4 cellular contexts compared by ENCODE assay signal in genomic region chr14:77645520-77646230, GRCh38.
TF ChIP-seq lines count a peak whose summit lies in the region.

No MANE protein-coding gene starts in this region.

TF ChIP-seq in HEK293T, 16 proteins besides CTCF, POLR2A, EP300 and RAD21:
- TF ChIP-seq, protein P1, sequence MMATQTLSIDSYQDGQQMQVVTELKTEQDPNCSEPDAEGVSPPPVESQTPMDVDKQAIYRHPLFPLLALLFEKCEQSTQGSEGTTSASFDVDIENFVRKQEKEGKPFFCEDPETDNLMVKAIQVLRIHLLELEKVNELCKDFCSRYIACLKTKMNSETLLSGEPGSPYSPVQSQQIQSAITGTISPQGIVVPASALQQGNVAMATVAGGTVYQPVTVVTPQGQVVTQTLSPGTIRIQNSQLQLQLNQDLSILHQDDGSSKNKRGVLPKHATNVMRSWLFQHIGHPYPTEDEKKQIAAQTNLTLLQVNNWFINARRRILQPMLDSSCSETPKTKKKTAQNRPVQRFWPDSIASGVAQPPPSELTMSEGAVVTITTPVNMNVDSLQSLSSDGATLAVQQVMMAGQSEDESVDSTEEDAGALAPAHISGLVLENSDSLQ (IDR thresholded peaks at IDR 0.05) = peak; percentile 76; the same call in 1 of the 2 replicates
- TF ChIP-seq SP1 (IDR thresholded peaks at IDR 0.05) (no peak), ZNF384 (IDR thresholded peaks at IDR 0.05) (no peak)

TF ChIP-seq in SK-N-SH treated with all-trans-retinoic acid at 6 μM for 48 hours, 23 proteins besides CTCF, POLR2A, EP300 and RAD21 (continued from another document):
- TF ChIP-seq GLIS3 (CRISPR knock-in tag; IDR thresholded peaks at IDR 0.05) = no peak
- TF ChIP-seq, protein P2, sequence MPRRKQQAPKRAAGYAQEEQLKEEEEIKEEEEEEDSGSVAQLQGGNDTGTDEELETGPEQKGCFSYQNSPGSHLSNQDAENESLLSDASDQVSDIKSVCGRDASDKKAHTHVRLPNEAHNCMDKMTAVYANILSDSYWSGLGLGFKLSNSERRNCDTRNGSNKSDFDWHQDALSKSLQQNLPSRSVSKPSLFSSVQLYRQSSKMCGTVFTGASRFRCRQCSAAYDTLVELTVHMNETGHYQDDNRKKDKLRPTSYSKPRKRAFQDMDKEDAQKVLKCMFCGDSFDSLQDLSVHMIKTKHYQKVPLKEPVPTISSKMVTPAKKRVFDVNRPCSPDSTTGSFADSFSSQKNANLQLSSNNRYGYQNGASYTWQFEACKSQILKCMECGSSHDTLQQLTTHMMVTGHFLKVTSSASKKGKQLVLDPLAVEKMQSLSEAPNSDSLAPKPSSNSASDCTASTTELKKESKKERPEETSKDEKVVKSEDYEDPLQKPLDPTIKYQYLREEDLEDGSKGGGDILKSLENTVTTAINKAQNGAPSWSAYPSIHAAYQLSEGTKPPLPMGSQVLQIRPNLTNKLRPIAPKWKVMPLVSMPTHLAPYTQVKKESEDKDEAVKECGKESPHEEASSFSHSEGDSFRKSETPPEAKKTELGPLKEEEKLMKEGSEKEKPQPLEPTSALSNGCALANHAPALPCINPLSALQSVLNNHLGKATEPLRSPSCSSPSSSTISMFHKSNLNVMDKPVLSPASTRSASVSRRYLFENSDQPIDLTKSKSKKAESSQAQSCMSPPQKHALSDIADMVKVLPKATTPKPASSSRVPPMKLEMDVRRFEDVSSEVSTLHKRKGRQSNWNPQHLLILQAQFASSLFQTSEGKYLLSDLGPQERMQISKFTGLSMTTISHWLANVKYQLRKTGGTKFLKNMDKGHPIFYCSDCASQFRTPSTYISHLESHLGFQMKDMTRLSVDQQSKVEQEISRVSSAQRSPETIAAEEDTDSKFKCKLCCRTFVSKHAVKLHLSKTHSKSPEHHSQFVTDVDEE (CRISPR knock-in tag; IDR thresholded peaks at IDR 0.05) = no peak

TF ChIP-seq in GM12878, 131 proteins besides CTCF, POLR2A, EP300 and RAD21 (continued from another document):
- TF ChIP-seq, protein P1 (IDR thresholded peaks at IDR 0.05) = peak; percentile 47

TF ChIP-seq in GM23338, 12 proteins besides CTCF, POLR2A, EP300 and RAD21 (continued from another document):
- no peak for TF ChIP-seq ZNF462 (CRISPR knock-in tag; IDR thresholded peaks at IDR 0.05)
- no peak for TF ChIP-seq ETS1 (IDR thresholded peaks at IDR 0.05)
- no peak for TF ChIP-seq REST (IDR thresholded peaks at IDR 0.05; ENCODE audit: unreplicated experiment)
- no peak for TF ChIP-seq EZH2phosphoT487 (IDR thresholded peaks at IDR 0.05; ENCODE audit: unreplicated experiment)
- TF ChIP-seq ZNF114 (CRISPR knock-in tag; IDR thresholded peaks at IDR 0.05) = no peak
- TF ChIP-seq JUNB (IDR thresholded peaks at IDR 0.05; ENCODE audit: unreplicated experiment) = no peak
- TF ChIP-seq STAT1 (IDR thresholded peaks at IDR 0.05; ENCODE audit: unreplicated experiment) = no peak
